ENCODE assay signal across 14 cellular contexts in genomic region chr14:81465507-81466228, GRCh38.
DNase-seq lines count a peak whose midpoint lies in the region; ATAC-seq, FAIRE-seq and TF ChIP-seq lines count a peak whose summit lies in the region.
"Had no signal": no experiment of that assay in that cellular context is flagged by ENCODE, and none has a peak within 500 bp of the region (broad histone marks: within the 10 kb centered on the region; RNA-seq: fewer than 3 reads in every experiment).

No MANE protein-coding gene starts in this region.

- H3K4ac ChIP-seq in mesenchymal stem cell (ENCODE audit: low read depth in 1 of 2, low read length in 2 of 2) = no peak overlapping the region

- H3K4me3 Mint-ChIP-seq in activated CD8-positive, alpha-beta T cell treated with anti-CD3 and anti-CD28 coated beads for 36 hours = no peak overlapping the region

- no peak overlapping the region for H3K14ac ChIP-seq in mesenchymal stem cell (ENCODE audit: low read length in 2 of 2)

- no peak for DNase-seq in HepG2 (ENCODE audit: low spot score)
- no peak for DNase-seq in right lobe of liver
- no peak for DNase-seq in activated CD8-positive, alpha-beta T cell treated with anti-CD3 and anti-CD28 coated beads for 36 hours
- no peak for DNase-seq in mesenchymal stem cell
- peak; percentile 80 for DNase-seq in upper lobe of right lung
- DNase-seq in KG1 (lab: John Stamatoyannopoulos, UW) = no peak
- DNase-seq in glomerular visceral epithelial cell (ENCODE audit: extremely low spot score) = no peak
- DNase-seq: H9; NCI-H1694; SHP77; stimulated activated CD4-positive, alpha-beta T cell treated with anti-CD3 and anti-CD28 coated beads, Interleukin-2, amount 100 ng/mL, for 24 hours; T1000 had no signal

- no peak overlapping the region for H3K23ac ChIP-seq in mesenchymal stem cell (ENCODE audit: low read length in 2 of 2)

- CTCF ChIA-PET in HepG2 (lab: Yijun Ruan, JAX; ENCODE audit: low intra/inter-chr PET ratio, low total read pairs) = interaction anchor here (1.9 to 3.1 kb wide), 2 partner anchors 196 to 469 kb away, joined by 11 to 38 read pairs; no protein-coding TSS in a partner anchor
- CTCF ChIA-PET in activated CD8-positive, alpha-beta T cell treated with anti-CD3 and anti-CD28 coated beads for 36 hours (lab: Charles Lee) = interaction anchor here (0.9 to 3.5 kb wide), 10 partner anchors 12 to 470 kb away, joined by 3 to 50 read pairs (median 7); no protein-coding TSS in a partner anchor

- H2BK12ac ChIP-seq in mesenchymal stem cell (ENCODE audit: low read length in 2 of 2) = no peak overlapping the region

- FAIRE-seq in HepG2 (lab: Jason Lieb, UNC) = no peak

- H3K27me3 ChIP-seq in HepG2 (ENCODE audit: control insufficient read depth in 1 of 2, insufficient read depth in 2 of 2, low read length in 2 of 2) = no peaks in the 10 kb centered on the region
- H3K27me3 ChIP-seq in right lobe of liver = no peaks in the 10 kb centered on the region
- H3K27me3 ChIP-seq in mesenchymal stem cell (ENCODE audit: control insufficient read depth in 1 of 2, insufficient read depth in 1 of 2, low read length in 2 of 2) = no peaks in the 10 kb centered on the region
- no peaks in the 10 kb centered on the region for H3K27me3 ChIP-seq in upper lobe of right lung
- H3K27me3 ChIP-seq: esophagus muscularis mucosa had no signal

- no TSS peak for BruUV-seq in HepG2 (replicated peaks; lab: Mats Ljungman, UMichigan)

- peaks cover 18% of the 10 kb centered on the region for H3K4me1 Mint-ChIP-seq in activated CD8-positive, alpha-beta T cell treated with anti-CD3 and anti-CD28 coated beads for 36 hours (ENCODE audit: low read depth)

- no peaks in the 10 kb centered on the region for H3K9me3 ChIP-seq in HepG2 (ENCODE audit: low read length)
- H3K9me3 ChIP-seq in right lobe of liver = no peaks in the 10 kb centered on the region
- no peaks in the 10 kb centered on the region for H3K9me3 ChIP-seq in mesenchymal stem cell (ENCODE audit: control insufficient read depth, low read length)
- H3K9me3 ChIP-seq in upper lobe of right lung = no peaks in the 10 kb centered on the region
- H3K9me3 ChIP-seq: esophagus muscularis mucosa had no signal

- no peak overlapping the region for H2BK5ac ChIP-seq in mesenchymal stem cell (ENCODE audit: low read depth, low read length, poor library complexity, severe bottlenecking)

- H2AFZ ChIP-seq in HepG2 (ENCODE audit: low read length) (no peak overlapping the region), mesenchymal stem cell (ENCODE audit: low read depth, low read length) (no peak overlapping the region)

- in situ Hi-C loops in HepG2 (cut with HindIII; ENCODE audit: extremely low pct_ligation_motif_present, low pct_unique_long_range_greater_than_20kb) = loop anchor here (10.0 kb wide), 1 partner anchor 471 kb away; no protein-coding TSS in a partner anchor

- intact Hi-C loops in HepG2 (cut with micrococcal nuclease; ENCODE audit: unreplicated experiment) = loop anchor here (2.0 kb wide), 1 partner anchor 295 kb away; no protein-coding TSS in a partner anchor
- intact Hi-C loops in right lobe of liver (cut with DNase I) = no loop called here
- intact Hi-C loops in activated CD8-positive, alpha-beta T cell treated with anti-CD3 and anti-CD28 coated beads for 36 hours (cut with micrococcal nuclease) = loop anchor here (10.0 kb wide), 1 partner anchor 511 kb away; the partner anchor contains the start of gene TSHR
- intact Hi-C loops in upper lobe of right lung (cut with DNase I) = no loop called here

- TF ChIP-seq EP300 in HepG2 (IDR thresholded peaks at IDR 0.05; ENCODE audit: low read depth in 2 of 2, low read length in 2 of 2) = no peak
- no peak for TF ChIP-seq EP300 in HepG2 (CRISPR knock-in tag; IDR thresholded peaks at IDR 0.05; ENCODE audit: borderline replicate concordance)

- no peak overlapping the region for H3K18ac ChIP-seq in mesenchymal stem cell (ENCODE audit: low read depth in 1 of 2, low read length in 2 of 2)

- H3K27ac ChIP-seq in HepG2 (ENCODE audit: extremely low read length, insufficient read depth, low read length) = no peak overlapping the region
- no peak overlapping the region for H3K27ac ChIP-seq in right lobe of liver
- no peak overlapping the region for H3K27ac ChIP-seq in mesenchymal stem cell (ENCODE audit: low read length, poor library complexity, severe bottlenecking)
- peak overlapping the region; percentile 63 for H3K27ac ChIP-seq in upper lobe of right lung

- H3K9me3 Mint-ChIP-seq in activated CD8-positive, alpha-beta T cell treated with anti-CD3 and anti-CD28 coated beads for 36 hours = no peaks in the 10 kb centered on the region

- TF ChIP-seq CTCF in HepG2 (CRISPR knock-in tag; IDR thresholded peaks at IDR 0.05) (no peak), right lobe of liver (IDR thresholded peaks at IDR 0.05) (no peak), upper lobe of right lung (IDR thresholded peaks at IDR 0.05) (no peak)
- no peak for TF ChIP-seq CTCF in activated CD8-positive, alpha-beta T cell treated with anti-CD3 and anti-CD28 coated beads for 36 hours (IDR thresholded peaks at IDR 0.05)

- no peaks in the 10 kb centered on the region for H4K20me1 ChIP-seq in HepG2 (ENCODE audit: insufficient read depth, low read length)

- H3K27me3 Mint-ChIP-seq in activated CD8-positive, alpha-beta T cell treated with anti-CD3 and anti-CD28 coated beads for 36 hours = no peaks in the 10 kb centered on the region

- no peak for ATAC-seq in HepG2
- no peak for ATAC-seq in right lobe of liver
- ATAC-seq in activated CD8-positive, alpha-beta T cell treated with anti-CD3 and anti-CD28 coated beads for 36 hours = no peak
- ATAC-seq in upper lobe of right lung = peak; percentile 86
- ATAC-seq in GM21576 (IDR thresholded peaks at IDR 0.05; ENCODE audit: unreplicated experiment) = no peak

- WGBS in HepG2 (ENCODE audit: low lambda C conversion rate) = 56% methylated on average over 12 of the region's 13 CpGs
- 76% methylated on average over 11 of the region's 13 CpGs for WGBS in right lobe of liver (ENCODE audit: insufficient coverage, low coverage, low lambda C conversion rate, missing lambda C conversion rate)
- 96% methylated on average over 11 of the region's 13 CpGs for WGBS in mesenchymal stem cell

- H3K9ac ChIP-seq in HepG2 (ENCODE audit: insufficient read depth, low read depth, low read length) = no peak overlapping the region
- no peak overlapping the region for H3K9ac ChIP-seq in mesenchymal stem cell (ENCODE audit: low read length)

- H3K36me3 ChIP-seq in HepG2 (replicated peaks in 1 of 2; ENCODE audit: control insufficient read depth in 1 of 2, insufficient read depth in 2 of 2, low read length in 2 of 2) (no peaks in the 10 kb centered on the region), right lobe of liver (no peaks in the 10 kb centered on the region), mesenchymal stem cell (ENCODE audit: control insufficient read depth in 1 of 2, insufficient read depth in 2 of 2, low read depth in 1 of 2, low read length in 2 of 2) (no peaks in the 10 kb centered on the region), upper lobe of right lung (no peaks in the 10 kb centered on the region)
- H3K36me3 ChIP-seq: esophagus muscularis mucosa had no signal

- TF ChIP-seq POLR2A in HepG2 (IDR thresholded peaks at IDR 0.05; ENCODE audit: insufficient read depth in 1 of 2, low read depth in 2 of 2, low read length in 2 of 2) = no peak
- TF ChIP-seq POLR2A in right lobe of liver (IDR thresholded peaks at IDR 0.05) = no peak

- no peak overlapping the region for H4K91ac ChIP-seq in mesenchymal stem cell (ENCODE audit: low read length)

- no peak overlapping the region for H2AK5ac ChIP-seq in mesenchymal stem cell (ENCODE audit: low read length, severe bottlenecking)

- peak overlapping the region; percentile 52 for H2BK15ac ChIP-seq in mesenchymal stem cell (ENCODE audit: low read depth, poor library complexity, severe bottlenecking)

- no peaks in the 10 kb centered on the region for H3K79me1 ChIP-seq in mesenchymal stem cell (replicated peaks; ENCODE audit: low read length, poor library complexity, severe bottlenecking)

- no peak overlapping the region for H2BK120ac ChIP-seq in mesenchymal stem cell (ENCODE audit: low read depth, low read length)

- no peak overlapping the region for H3K4me3 ChIP-seq in HepG2 (replicated peaks in 1 of 3; ENCODE audit: insufficient read depth in 1 of 3, low read depth in 2 of 3, low read length in 3 of 3)
- no peak overlapping the region for H3K4me3 ChIP-seq in right lobe of liver
- no peak overlapping the region for H3K4me3 ChIP-seq in mesenchymal stem cell (ENCODE audit: insufficient read depth in 1 of 2, low read depth in 1 of 2, low read length in 2 of 2)
- H3K4me3 ChIP-seq in upper lobe of right lung = peak overlapping the region; percentile 50

- H3K27ac Mint-ChIP-seq in activated CD8-positive, alpha-beta T cell treated with anti-CD3 and anti-CD28 coated beads for 36 hours = peak overlapping the region; percentile 53
- H3K27ac Mint-ChIP-seq: H9 had no signal

- H4K8ac ChIP-seq in mesenchymal stem cell (ENCODE audit: low read length) = peak overlapping the region; percentile 72

- peaks cover 16% of the 10 kb centered on the region for H3K4me1 ChIP-seq in HepG2 (ENCODE audit: insufficient read depth, low read length)
- H3K4me1 ChIP-seq in right lobe of liver = no peaks in the 10 kb centered on the region
- H3K4me1 ChIP-seq in mesenchymal stem cell (ENCODE audit: control insufficient read depth, insufficient read depth, low read depth, low read length) = no peaks in the 10 kb centered on the region
- H3K4me1 ChIP-seq in upper lobe of right lung = no peaks in the 10 kb centered on the region

- peaks cover 8% of the 10 kb centered on the region for H3K36me3 Mint-ChIP-seq in activated CD8-positive, alpha-beta T cell treated with anti-CD3 and anti-CD28 coated beads for 36 hours (ENCODE audit: low read depth)

- TF ChIP-seq RAD21 in HepG2 (CRISPR knock-in tag; IDR thresholded peaks at IDR 0.05) = no peak

- H3K4me2 ChIP-seq in HepG2 (ENCODE audit: low read depth, low read length) (peak overlapping the region; percentile 78; the same call in 1 of the 2 replicates), mesenchymal stem cell (ENCODE audit: low read length, poor library complexity, severe bottlenecking) (no peak overlapping the region)

- POLR2A ChIA-PET in HepG2 (lab: Yijun Ruan, JAX) = interaction anchor here (1.0 to 1.1 kb wide), 2 partner anchors 247 to 295 kb away, joined by 3 to 4 read pairs; no protein-coding TSS in a partner anchor
- POLR2A ChIA-PET in activated CD8-positive, alpha-beta T cell treated with anti-CD3 and anti-CD28 coated beads for 36 hours (lab: Charles Lee) = interaction anchor here (1.3 kb wide), 1 partner anchor 196 kb away, joined by 4 read pairs; no protein-coding TSS in a partner anchor

- H3K79me2 ChIP-seq in HepG2 (ENCODE audit: insufficient read depth, low read length) = no peaks in the 10 kb centered on the region

TF ChIP-seq in HepG2, 621 proteins besides CTCF, POLR2A, EP300 and RAD21 (continues in another document):
- TF ChIP-seq SMYD3 (CRISPR knock-in tag; IDR thresholded peaks at IDR 0.05) (no peak), ZSCAN25 (CRISPR knock-in tag; IDR thresholded peaks at IDR 0.05) (no peak), SNAPC5 (CRISPR knock-in tag; IDR thresholded peaks at IDR 0.05; ENCODE audit: borderline replicate concordance) (no peak), HNRNPL (IDR thresholded peaks at IDR 0.05; ENCODE audit: low read depth, low read length) (no peak), ZSCAN29 (CRISPR knock-in tag; conservative IDR thresholded peaks at IDR 0.05) (no peak)

Comparison
In these comparisons a context has a peak if more than half of its experiments do, and no peak if none do; other contexts are left out.
1. intact Hi-C loops: an anchor here in HepG2 (2.0 kb wide) and activated CD8-positive, alpha-beta T cell treated with anti-CD3 and anti-CD28 coated beads for 36 hours (10.0 kb wide); none called in right lobe of liver and upper lobe of right lung.